16 cellular contexts compared by ENCODE assay signal in the genomic region with DNA sequence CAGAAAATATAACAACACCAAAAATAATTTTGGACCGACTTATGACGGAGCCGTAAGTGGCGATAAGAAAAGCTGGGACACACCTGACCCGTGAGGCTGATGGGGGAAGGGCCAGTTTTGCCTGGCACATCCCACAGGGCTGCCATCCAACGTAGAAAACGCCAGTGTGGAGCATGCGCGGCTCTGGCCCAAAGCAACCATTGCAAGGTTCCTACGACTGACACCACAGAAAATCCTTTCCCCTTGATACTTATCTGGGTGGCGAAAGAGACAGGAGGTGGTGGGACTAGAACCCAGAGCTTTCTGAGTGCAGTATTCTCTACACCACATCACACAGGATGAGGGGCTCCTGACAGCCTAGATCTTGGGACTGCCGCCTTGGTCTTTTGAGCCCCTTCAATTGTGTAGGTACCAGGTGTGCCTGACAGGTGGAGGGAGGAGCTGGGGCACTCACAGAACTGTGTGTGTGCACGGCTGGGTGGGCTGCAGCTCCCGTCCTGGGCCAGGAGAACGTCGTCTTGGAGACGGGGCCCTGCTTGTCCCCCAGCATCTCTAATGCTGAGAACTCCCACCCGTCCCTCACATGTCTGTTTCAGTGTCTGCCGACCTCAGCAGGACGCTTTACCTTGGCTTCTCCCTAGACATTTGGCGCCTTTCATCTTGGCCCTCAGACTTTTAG. TPM values are rescaled to one million over a fixed set of nuclear protein-coding genes. Genes with fewer than 3 reads are reported as not detected.
DNase-seq lines count a peak whose midpoint lies in the region; FAIRE-seq and TF ChIP-seq lines count a peak whose summit lies in the region.
"Had no signal": no experiment of that assay in that cellular context is flagged by ENCODE, and none has a peak within 500 bp of the region (broad histone marks: within the 10 kb centered on the region; RNA-seq: fewer than 3 reads in every experiment).

No MANE protein-coding gene starts in this region.

- H3K23ac ChIP-seq in mesenchymal stem cell (ENCODE audit: low read length in 2 of 2), result no peak overlapping the region

- H2BK5ac ChIP-seq in mesenchymal stem cell (ENCODE audit: low read depth, low read length, poor library complexity, severe bottlenecking), result no peak overlapping the region

- TF ChIP-seq POLR2A in GM12891 (IDR thresholded peaks at IDR 0.05; ENCODE audit: low read depth, low read length) (no peak), stomach (IDR thresholded peaks at IDR 0.05) (no peak)

- intact Hi-C loops in stomach (cut with DNase I; ENCODE audit: low total_unique reads), result loop anchor here (5.0 to 10.0 kb wide), 2 partner anchors 139 to 301 kb away; no protein-coding TSS in a partner anchor

- H3K4me3 ChIP-seq in mesenchymal stem cell (ENCODE audit: insufficient read depth in 1 of 2, low read depth in 1 of 2, low read length in 2 of 2) (no peak overlapping the region), stomach (peak overlapping the region; percentile 5 to 29 (median 9))

- FAIRE-seq in GM12891 (lab: Jason Lieb, UNC), result peak; percentile 13

- no peak for TF ChIP-seq CTCF in stomach (IDR thresholded peaks at IDR 0.05)

- no peak overlapping the region for H3K18ac ChIP-seq in mesenchymal stem cell (ENCODE audit: low read depth in 1 of 2, low read length in 2 of 2)

- H3K9ac ChIP-seq in mesenchymal stem cell (ENCODE audit: low read length), result no peak overlapping the region

- no peak overlapping the region for H3K4me2 ChIP-seq in mesenchymal stem cell (ENCODE audit: low read length, poor library complexity, severe bottlenecking)

- no peak overlapping the region for H3K14ac ChIP-seq in mesenchymal stem cell (ENCODE audit: low read length in 2 of 2)

- peaks cover 6% of the 10 kb centered on the region for H3K79me1 ChIP-seq in mesenchymal stem cell (replicated peaks; ENCODE audit: low read length, poor library complexity, severe bottlenecking)

- peak overlapping the region; percentile 19 for H2BK15ac ChIP-seq in mesenchymal stem cell (ENCODE audit: low read depth, poor library complexity, severe bottlenecking)

- H2BK12ac ChIP-seq in mesenchymal stem cell (ENCODE audit: low read length in 2 of 2), result no peak overlapping the region

- H2BK120ac ChIP-seq in mesenchymal stem cell (ENCODE audit: low read depth, low read length), result no peak overlapping the region

- peaks cover 18 to 26% of the 10 kb centered on the region in 2 experiments for H3K36me3 ChIP-seq in mesenchymal stem cell (ENCODE audit: control insufficient read depth in 1 of 2, insufficient read depth in 2 of 2, low read depth in 1 of 2, low read length in 2 of 2)
- H3K36me3 ChIP-seq in stomach, result peaks cover 0 to 20% (median 16%) of the 10 kb centered on the region in 4 donors

- H3K27me3 ChIP-seq in mesenchymal stem cell (ENCODE audit: control insufficient read depth in 1 of 2, insufficient read depth in 1 of 2, low read length in 2 of 2) (peaks cover 3 to 9% of the 10 kb centered on the region in 2 experiments), stomach (no peaks in the 10 kb centered on the region)

- WGBS in mesenchymal stem cell, result 96% methylated on average over 21 of the region's 21 CpGs
- WGBS in stomach, 5 donors, result 30 to 55% (median 49%) methylated on average over 21 of the region's 21 CpGs

- H2AK5ac ChIP-seq in mesenchymal stem cell (ENCODE audit: low read length, severe bottlenecking), result no peak overlapping the region

- H2AFZ ChIP-seq in mesenchymal stem cell (ENCODE audit: low read depth, low read length), result no peak overlapping the region

- H3K4me1 ChIP-seq in mesenchymal stem cell (ENCODE audit: control insufficient read depth, insufficient read depth, low read depth, low read length), result peaks cover 17% of the 10 kb centered on the region
- peaks cover 35 to 88% (median 60%) of the 10 kb centered on the region in 4 donors for H3K4me1 ChIP-seq in stomach

- peak overlapping the region; percentile 32 for H4K8ac ChIP-seq in mesenchymal stem cell (ENCODE audit: low read length)

- H3K4ac ChIP-seq in mesenchymal stem cell (ENCODE audit: low read depth in 1 of 2, low read length in 2 of 2), result no peak overlapping the region

- H3K27ac ChIP-seq in mesenchymal stem cell (ENCODE audit: low read length, poor library complexity, severe bottlenecking) (no peak overlapping the region), stomach (peak overlapping the region; percentile 80 to 92 (median 83))

- DNase-seq in GM12891 (ENCODE audit: insufficient read length, low spot score), result no peak
- peak; percentile 36 for DNase-seq in cerebellar cortex (ENCODE audit: low spot score)
- DNase-seq in mesenchymal stem cell, result no peak
- peak; percentile 90 for DNase-seq in stomach
- DNase-seq in stimulated activated CD4-positive, alpha-beta T cell treated with anti-CD3 and anti-CD28 coated beads, Interleukin-2, amount 100 ng/mL, for 24 hours, result no peak
- DNase-seq in activated naive CD4-positive, alpha-beta T cell treated with anti-CD3 and anti-CD28 coated beads, Interleukin-2, amount 50 U/mL, for 16 hours, result no peak
- no peak for DNase-seq in NCI-H345 (lab: John Stamatoyannopoulos, UW)
- no peak for DNase-seq in effector CD8-positive, alpha-beta T cell (lab: John Stamatoyannopoulos, UW)
- DNase-seq: activated CD4-positive, alpha-beta T cell treated with anti-CD3 and anti-CD28 coated beads for 36 hours; activated gamma-delta T cell; central memory CD4-positive, alpha-beta T cell; natural killer cell; NCI-H2029 treated with DMSO at 0.1 percent for 48 hours; stimulated activated CD4-positive, alpha-beta T cell treated with anti-CD3 and anti-CD28 coated beads, Interleukin-15, amount 100 ng/mL, for 24 hours; stimulated activated CD8-positive, alpha-beta memory T cell treated with anti-CD3 and anti-CD28 coated beads, Interleukin-4, amount 100 ng/mL, for 48 hours had no signal

- no peak for TF ChIP-seq EP300 in stomach (IDR thresholded peaks at IDR 0.05)

- peak overlapping the region; percentile 44 for H4K91ac ChIP-seq in mesenchymal stem cell (ENCODE audit: low read length)

- H3K9me3 ChIP-seq in mesenchymal stem cell (ENCODE audit: control insufficient read depth, low read length) (no peaks in the 10 kb centered on the region), stomach (no peaks in the 10 kb centered on the region)

TF ChIP-seq in GM12891, 5 proteins besides CTCF, POLR2A, EP300 and RAD21:
- TF ChIP-seq POLR2AphosphoS5 (IDR thresholded peaks at IDR 0.05; ENCODE audit: low read depth, low read length) (no peak), PAX5 (IDR thresholded peaks at IDR 0.05; ENCODE audit: insufficient read depth, low read length, severe bottlenecking) (no peak), SPI1 (IDR thresholded peaks at IDR 0.05; ENCODE audit: low read depth, low read length) (no peak), TAF1 (IDR thresholded peaks at IDR 0.05; ENCODE audit: low read depth, low read length) (no peak), POU2F2 (IDR thresholded peaks at IDR 0.05; ENCODE audit: low read depth, low read length) (no peak)

RNA-seq across cellular contexts. Expression of a gene that starts 17.4 kb away (rescaled TPM):
- polyA plus RNA-seq in GM12891 (2012; ENCODE audit: low read depth, missing spikeins), result 2.1 TPM
- 11.9 TPM for polyA plus RNA-seq in mesenchymal stem cell (2013, experiment 1 of 2)
- polyA plus RNA-seq in mesenchymal stem cell (2013, experiment 2 of 2), result 11.4 TPM
- total RNA-seq in stomach, result 1 to 10 TPM in 3 of 5 donors, under 1 TPM in 1, not detected in 1; 0.58 to 3.5 (median 1.5) TPM
- polyA plus RNA-seq in stomach, result 1 to 10 TPM; 1.8 to 3.2 (median 1.9) TPM
- total RNA-seq: LHCN-M2 had no signal

Comparison
In these comparisons a context has a peak if more than half of its experiments do, and no peak if none do; other contexts are left out.
1. DNase-seq: peak in cerebellar cortex (single experiment) and stomach (single experiment); none in GM12891 (single experiment), mesenchymal stem cell (single experiment), stimulated activated CD4-positive, alpha-beta T cell treated with anti-CD3 and anti-CD28 coated beads, Interleukin-2, amount 100 ng/mL, for 24 hours (0 of 2), activated naive CD4-positive, alpha-beta T cell treated with anti-CD3 and anti-CD28 coated beads, Interleukin-2, amount 50 U/mL, for 16 hours (single experiment), NCI-H345 (single experiment) and effector CD8-positive, alpha-beta T cell (single experiment).
2. H3K4me3 ChIP-seq: peak in stomach (4 of 4); none in mesenchymal stem cell (0 of 2).